1 cellular context compared by ENCODE assay signal in the genomic region with DNA sequence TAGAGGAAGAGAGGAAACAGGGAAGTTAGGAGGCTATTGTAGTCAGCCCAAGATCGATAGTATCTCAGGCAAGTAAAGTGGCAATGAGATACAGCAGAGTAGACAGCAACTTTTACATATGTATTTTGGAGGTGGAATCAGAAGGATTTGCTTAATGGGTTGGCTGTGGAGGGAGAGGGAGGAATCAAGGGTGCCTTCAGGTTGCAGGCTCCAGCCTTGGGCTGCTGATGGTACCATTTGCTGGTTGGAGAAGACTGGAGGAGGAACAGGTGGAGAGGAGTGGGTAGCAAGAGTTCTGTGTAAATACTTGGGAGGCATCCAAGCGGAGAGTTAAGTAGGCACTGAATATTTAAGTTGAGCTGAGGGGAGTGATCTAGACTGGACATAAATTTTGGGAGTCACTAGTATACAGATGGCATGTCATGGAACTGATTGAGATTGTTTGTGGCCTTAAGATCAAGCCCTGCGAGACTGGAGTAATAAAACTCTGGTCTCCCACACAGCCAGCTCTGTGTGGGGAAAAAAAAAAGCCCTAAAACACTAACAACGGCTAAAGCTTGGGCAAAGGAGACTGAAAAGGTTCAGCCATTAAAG.
TF ChIP-seq lines count a peak whose summit lies in the region.

No MANE protein-coding gene starts in this region.

TF ChIP-seq in GM23338, 12 proteins besides CTCF, POLR2A, EP300 and RAD21 (continued from another document):
- TF ChIP-seq, protein P1, sequence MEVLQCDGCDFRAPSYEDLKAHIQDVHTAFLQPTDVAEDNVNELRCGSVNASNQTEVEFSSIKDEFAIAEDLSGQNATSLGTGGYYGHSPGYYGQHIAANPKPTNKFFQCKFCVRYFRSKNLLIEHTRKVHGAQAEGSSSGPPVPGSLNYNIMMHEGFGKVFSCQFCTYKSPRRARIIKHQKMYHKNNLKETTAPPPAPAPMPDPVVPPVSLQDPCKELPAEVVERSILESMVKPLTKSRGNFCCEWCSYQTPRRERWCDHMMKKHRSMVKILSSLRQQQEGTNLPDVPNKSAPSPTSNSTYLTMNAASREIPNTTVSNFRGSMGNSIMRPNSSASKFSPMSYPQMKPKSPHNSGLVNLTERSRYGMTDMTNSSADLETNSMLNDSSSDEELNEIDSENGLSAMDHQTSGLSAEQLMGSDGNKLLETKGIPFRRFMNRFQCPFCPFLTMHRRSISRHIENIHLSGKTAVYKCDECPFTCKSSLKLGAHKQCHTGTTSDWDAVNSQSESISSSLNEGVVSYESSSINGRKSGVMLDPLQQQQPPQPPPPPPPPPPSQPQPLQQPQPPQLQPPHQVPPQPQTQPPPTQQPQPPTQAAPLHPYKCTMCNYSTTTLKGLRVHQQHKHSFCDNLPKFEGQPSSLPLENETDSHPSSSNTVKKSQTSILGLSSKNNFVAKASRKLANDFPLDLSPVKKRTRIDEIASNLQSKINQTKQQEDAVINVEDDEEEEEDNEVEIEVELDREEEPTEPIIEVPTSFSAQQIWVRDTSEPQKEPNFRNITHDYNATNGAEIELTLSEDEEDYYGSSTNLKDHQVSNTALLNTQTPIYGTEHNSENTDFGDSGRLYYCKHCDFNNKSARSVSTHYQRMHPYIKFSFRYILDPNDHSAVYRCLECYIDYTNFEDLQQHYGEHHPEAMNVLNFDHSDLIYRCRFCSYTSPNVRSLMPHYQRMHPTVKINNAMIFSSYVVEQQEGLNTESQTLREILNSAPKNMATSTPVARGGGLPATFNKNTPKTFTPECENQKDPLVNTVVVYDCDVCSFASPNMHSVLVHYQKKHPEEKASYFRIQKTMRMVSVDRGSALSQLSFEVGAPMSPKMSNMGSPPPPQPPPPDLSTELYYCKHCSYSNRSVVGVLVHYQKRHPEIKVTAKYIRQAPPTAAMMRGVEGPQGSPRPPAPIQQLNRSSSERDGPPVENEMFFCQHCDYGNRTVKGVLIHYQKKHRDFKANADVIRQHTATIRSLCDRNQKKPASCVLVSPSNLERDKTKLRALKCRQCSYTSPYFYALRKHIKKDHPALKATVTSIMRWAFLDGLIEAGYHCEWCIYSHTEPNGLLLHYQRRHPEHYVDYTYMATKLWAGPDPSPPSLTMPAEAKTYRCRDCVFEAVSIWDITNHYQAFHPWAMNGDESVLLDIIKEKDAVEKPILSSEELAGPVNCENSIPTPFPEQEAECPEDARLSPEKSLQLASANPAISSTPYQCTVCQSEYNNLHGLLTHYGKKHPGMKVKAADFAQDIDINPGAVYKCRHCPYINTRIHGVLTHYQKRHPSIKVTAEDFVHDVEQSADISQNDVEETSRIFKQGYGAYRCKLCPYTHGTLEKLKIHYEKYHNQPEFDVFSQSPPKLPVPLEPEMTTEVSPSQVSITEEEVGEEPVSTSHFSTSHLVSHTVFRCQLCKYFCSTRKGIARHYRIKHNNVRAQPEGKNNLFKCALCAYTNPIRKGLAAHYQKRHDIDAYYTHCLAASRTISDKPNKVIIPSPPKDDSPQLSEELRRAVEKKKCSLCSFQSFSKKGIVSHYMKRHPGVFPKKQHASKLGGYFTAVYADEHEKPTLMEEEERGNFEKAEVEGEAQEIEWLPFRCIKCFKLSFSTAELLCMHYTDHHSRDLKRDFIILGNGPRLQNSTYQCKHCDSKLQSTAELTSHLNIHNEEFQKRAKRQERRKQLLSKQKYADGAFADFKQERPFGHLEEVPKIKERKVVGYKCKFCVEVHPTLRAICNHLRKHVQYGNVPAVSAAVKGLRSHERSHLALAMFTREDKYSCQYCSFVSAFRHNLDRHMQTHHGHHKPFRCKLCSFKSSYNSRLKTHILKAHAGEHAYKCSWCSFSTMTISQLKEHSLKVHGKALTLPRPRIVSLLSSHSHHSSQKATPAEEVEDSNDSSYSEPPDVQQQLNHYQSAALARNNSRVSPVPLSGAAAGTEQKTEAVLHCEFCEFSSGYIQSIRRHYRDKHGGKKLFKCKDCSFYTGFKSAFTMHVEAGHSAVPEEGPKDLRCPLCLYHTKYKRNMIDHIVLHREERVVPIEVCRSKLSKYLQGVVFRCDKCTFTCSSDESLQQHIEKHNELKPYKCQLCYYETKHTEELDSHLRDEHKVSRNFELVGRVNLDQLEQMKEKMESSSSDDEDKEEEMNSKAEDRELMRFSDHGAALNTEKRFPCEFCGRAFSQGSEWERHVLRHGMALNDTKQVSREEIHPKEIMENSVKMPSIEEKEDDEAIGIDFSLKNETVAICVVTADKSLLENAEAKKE (CRISPR knock-in tag; IDR thresholded peaks at IDR 0.05) = no peak
- TF ChIP-seq ZNF331 (CRISPR knock-in tag; IDR thresholded peaks at IDR 0.05; ENCODE audit: low read depth) (no peak), ZNF114 (CRISPR knock-in tag; IDR thresholded peaks at IDR 0.05) (no peak)
